ENCODE assay signal across 8 cellular contexts in the genomic region with DNA sequence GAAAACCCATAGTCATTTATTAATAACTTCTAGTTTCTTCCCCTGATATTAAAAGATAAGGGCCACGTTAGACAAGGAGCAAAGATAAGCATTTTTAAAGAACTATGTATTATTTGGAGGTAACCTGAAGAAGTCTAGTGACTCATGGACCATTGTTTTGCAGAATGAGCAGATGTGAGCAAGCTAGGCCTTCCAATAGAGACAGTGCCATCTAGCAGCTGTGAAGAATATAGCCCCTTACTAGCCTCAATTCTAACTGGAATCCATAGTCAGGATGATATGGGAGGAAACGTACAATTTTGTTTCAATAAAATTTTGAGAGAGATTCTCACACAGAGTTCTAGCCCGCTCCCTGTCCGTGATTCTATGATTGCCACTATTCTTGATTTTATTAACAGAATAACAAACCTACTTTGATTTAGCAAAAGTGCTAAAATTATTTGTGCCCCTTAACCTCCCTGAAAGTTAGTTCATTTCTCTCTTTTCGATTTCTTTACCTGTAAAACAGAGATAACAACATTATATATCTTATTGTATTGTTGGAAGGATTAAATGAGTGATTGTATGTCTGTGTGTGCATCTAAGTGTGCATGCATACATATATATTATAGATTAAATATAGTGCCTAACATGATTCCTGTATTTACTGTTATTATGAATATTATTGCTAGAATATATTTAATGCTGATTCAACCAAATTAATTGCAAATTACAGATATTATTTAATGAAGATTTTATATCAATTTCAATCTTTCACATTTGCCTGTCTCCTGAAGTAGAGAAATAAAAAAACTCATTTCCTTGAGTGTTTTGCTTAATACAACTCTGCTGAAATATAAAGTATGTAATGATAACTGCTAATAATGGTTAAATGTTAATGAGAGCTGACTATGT. TPM values are rescaled to one million over a fixed set of nuclear protein-coding genes. Genes with fewer than 3 reads are reported as not detected.
DNase-seq lines count a peak whose midpoint lies in the region; ATAC-seq and TF ChIP-seq lines count a peak whose summit lies in the region.

No MANE protein-coding gene starts in this region.

- in situ Hi-C loops in IMR-90 (cut with MboI; ENCODE audit: low sequenced_read_pairs), result no loop called here

- no peak overlapping the region for H4K91ac ChIP-seq in IMR-90 (ENCODE audit: insufficient read depth, low read depth, low read length)

- no peaks in the 10 kb centered on the region for H4K20me1 ChIP-seq in IMR-90 (ENCODE audit: insufficient read depth, low read length)

- CTCF ChIA-PET in IMR-90 (lab: Yijun Ruan, JAX) (interaction anchor here (0.6 to 1.6 kb wide), 7 partner anchors 9 to 144 kb away, joined by 3 to 5 read pairs (median 4); a partner anchor contains a TSS), RWPE1 (lab: Yijun Ruan, JAX) (interaction anchor here (0.6 to 1.6 kb wide), 6 partner anchors 32 to 1560 kb away, joined by 3 to 4 read pairs (median 3); a partner anchor contains a TSS)

- peak; percentile 65 for DNase-seq in EL
- peak; percentile 75 for DNase-seq in IMR-90
- DNase-seq in RWPE1 (ENCODE audit: low spot score), result peak; percentile 70
- DNase-seq in fibroblast of peridontal ligament (ENCODE audit: extremely low read depth), result peak; percentile 82
- DNase-seq in progenitor cell of endocrine pancreas (ENCODE audit: low spot score, unreplicated experiment), result no peak
- DNase-seq in central memory CD4-positive, alpha-beta T cell, result no peak
- no peak for DNase-seq in effector CD4-positive, alpha-beta T cell

- no peaks in the 10 kb centered on the region for H3K27me3 Mint-ChIP-seq in progenitor cell of endocrine pancreas

- H3K9ac ChIP-seq in IMR-90 (ENCODE audit: low read depth, low read length), result no peak overlapping the region

- H3K27me3 ChIP-seq in IMR-90 (ENCODE audit: control insufficient read depth, insufficient read depth, low read length), result no peaks in the 10 kb centered on the region

- no CpG with 5 or more reads among the region's 5 CpGs for WGBS in IMR-90 (ENCODE audit: extremely low coverage in 2 of 2, insufficient read length in 1 of 2), 2 experiments

- H3K4me3 Mint-ChIP-seq in progenitor cell of endocrine pancreas (ENCODE audit: low read depth), result no peak overlapping the region

- peaks cover 4% of the 10 kb centered on the region for H3K4me1 Mint-ChIP-seq in progenitor cell of endocrine pancreas (ENCODE audit: low read depth)

- H3K56ac ChIP-seq in IMR-90 (ENCODE audit: extremely low read depth, insufficient read depth, low read length), result no peak overlapping the region

- H2BK5ac ChIP-seq in IMR-90 (ENCODE audit: low read depth, low read length, poor library complexity, severe bottlenecking), result no peak overlapping the region

- no peak overlapping the region for H3K27ac ChIP-seq in IMR-90 (ENCODE audit: insufficient read depth, low read length)
- no peak overlapping the region for H3K27ac ChIP-seq in RWPE1

- no peaks in the 10 kb centered on the region for H3K79me1 ChIP-seq in IMR-90 (ENCODE audit: low read depth in 1 of 2, low read length in 2 of 2)

- no peak for TF ChIP-seq POLR2A in IMR-90 (IDR thresholded peaks at IDR 0.05; ENCODE audit: low read depth, low read length)

- H3K36me3 Mint-ChIP-seq in progenitor cell of endocrine pancreas (ENCODE audit: insufficient read depth), result peaks cover 11% of the 10 kb centered on the region

- no peak overlapping the region for H3K4ac ChIP-seq in IMR-90 (ENCODE audit: low read depth, low read length)

- H4K8ac ChIP-seq in IMR-90 (ENCODE audit: low read depth in 2 of 2, low read length in 2 of 2), result no peak overlapping the region

- H3K23ac ChIP-seq in IMR-90 (ENCODE audit: low read depth, low read length), result no peak overlapping the region

- H2BK20ac ChIP-seq in IMR-90 (ENCODE audit: low read depth, low read length), result no peak overlapping the region

- POLR2A ChIA-PET in IMR-90 (lab: Charles Lee; ENCODE audit: unreplicated experiment) (no interaction called here), RWPE1 (lab: Yijun Ruan, JAX; ENCODE audit: low non-redundant PET) (no interaction called here)

- intact Hi-C loops in IMR-90 (cut with micrococcal nuclease), result loop anchor here (1.0 kb wide), 1 partner anchor 144 kb away; a partner anchor contains a TSS

- TF ChIP-seq CTCF in IMR-90 (conservative IDR thresholded peaks at IDR 0.05; ENCODE audit: low read depth, low read length), result peak; percentile 67
- peak; percentile 83 for TF ChIP-seq CTCF in RWPE1 (conservative IDR thresholded peaks at IDR 0.05; ENCODE audit: low read depth)
- peak; percentile 55 for TF ChIP-seq CTCF in progenitor cell of endocrine pancreas (IDR thresholded peaks at IDR 0.05; ENCODE audit: unreplicated experiment)

- H4K5ac ChIP-seq in IMR-90 (ENCODE audit: low read depth, low read length), result no peak overlapping the region

- no peak overlapping the region for H3K27ac Mint-ChIP-seq in progenitor cell of endocrine pancreas

- H3K9me3 Mint-ChIP-seq in progenitor cell of endocrine pancreas (ENCODE audit: low read depth), result peaks cover 6% of the 10 kb centered on the region

- no peaks in the 10 kb centered on the region for H3K9me3 ChIP-seq in IMR-90 (ENCODE audit: control insufficient read depth, insufficient read depth, low read length)

- no peak overlapping the region for H3K18ac ChIP-seq in IMR-90 (ENCODE audit: low read depth, low read length)

- no peak overlapping the region for H3K4me3 ChIP-seq in IMR-90 (ENCODE audit: insufficient read depth, low read depth, low read length)

- no peak overlapping the region for H2AFZ ChIP-seq in IMR-90 (replicated peaks; ENCODE audit: low read length, poor library complexity)

- H3K14ac ChIP-seq in IMR-90 (replicated peaks; ENCODE audit: low read depth, low read length), result no peak overlapping the region

- no peak overlapping the region for H2AK5ac ChIP-seq in IMR-90 (ENCODE audit: low read depth, low read length)

- ATAC-seq in GM21423 (IDR thresholded peaks at IDR 0.05; ENCODE audit: unreplicated experiment), result peak; percentile 80
- peak; percentile 96 for ATAC-seq in IMR-90 (ENCODE audit: low read depth)

- no peak overlapping the region for H2AK9ac ChIP-seq in IMR-90 (replicated peaks; ENCODE audit: low read depth, low read length, poor library complexity)

- no peak overlapping the region for H3K4me2 ChIP-seq in IMR-90 (ENCODE audit: low read depth, low read length)

- H3K36me3 ChIP-seq in IMR-90 (ENCODE audit: control insufficient read depth, insufficient read depth, low read length), result no peaks in the 10 kb centered on the region

- peak; percentile 65 for TF ChIP-seq RAD21 in IMR-90 (IDR thresholded peaks at IDR 0.05; ENCODE audit: low read length)

- H3K4me1 ChIP-seq in IMR-90 (ENCODE audit: control insufficient read depth, insufficient read depth, low read length), result no peaks in the 10 kb centered on the region

- BruUV-seq in IMR-90 (replicated peaks; lab: Mats Ljungman, UMichigan), result no TSS peak

- H2BK120ac ChIP-seq in IMR-90 (ENCODE audit: low read depth, low read length), result no peak overlapping the region

- no peaks in the 10 kb centered on the region for H3K9me1 ChIP-seq in IMR-90 (ENCODE audit: insufficient read depth, low read length)

- dilution Hi-C loops in IMR-90 (cut with HindIII; ENCODE audit: low sequenced_read_pairs, unreplicated experiment), result no loop called here

- no peak overlapping the region for H2BK15ac ChIP-seq in IMR-90 (ENCODE audit: low read depth, low read length)

TF ChIP-seq in IMR-90, 13 proteins besides CTCF, POLR2A, EP300 and RAD21:
- TF ChIP-seq SMC3 (IDR thresholded peaks at IDR 0.05; ENCODE audit: low read depth, low read length), result peak; percentile 44
- TF ChIP-seq MAFK (IDR thresholded peaks at IDR 0.05; ENCODE audit: low read depth, low read length), result peak; percentile 51
- TF ChIP-seq RFX5 (IDR thresholded peaks at IDR 0.05; ENCODE audit: low read depth, low read length), result no peak

RNA-seq across cellular contexts. Expression of a gene that starts 22.7 kb away (rescaled TPM):
- total RNA-seq in IMR-90 (2012; rRNA removed) (not detected in 2 replicates), progenitor cell of endocrine pancreas (not detected in 2 replicates)
- polyA plus RNA-seq in IMR-90 (2012; rRNA removed), result not detected in 2 replicates
- polyA plus RNA-seq in IMR-90 (2012; cell fraction: cytosol; rRNA removed), result not detected in 2 replicates
- polyA plus RNA-seq in IMR-90 (2012; cell fraction: nucleus; rRNA removed; ENCODE audit: low replicate concordance), result not detected in 2 replicates

RNA-seq across cellular contexts. Expression of a gene that starts 48.1 kb away (rescaled TPM):
- 11.5 and 25.3 TPM in 2 replicates for total RNA-seq in IMR-90 (2012; rRNA removed)
- polyA plus RNA-seq in IMR-90 (2012; rRNA removed), result 9.8 and 12.8 TPM in 2 replicates
- polyA plus RNA-seq in IMR-90 (2012; cell fraction: cytosol; rRNA removed), result 0.36 and 1.3 TPM in 2 replicates
- polyA plus RNA-seq in IMR-90 (2012; cell fraction: nucleus; rRNA removed; ENCODE audit: low replicate concordance), result 0.49 and 6.9 TPM in 2 replicates
- total RNA-seq in progenitor cell of endocrine pancreas, result 25.1 and 25.3 TPM in 2 replicates

RNA-seq across cellular contexts. Expression of a gene that starts 53.4 kb away (rescaled TPM):
- 0.72 and 1.7 TPM in 2 replicates for total RNA-seq in IMR-90 (2012; rRNA removed)
- polyA plus RNA-seq in IMR-90 (2012; rRNA removed), result 0.50 and 0.86 TPM in 2 replicates
- polyA plus RNA-seq in IMR-90 (2012; cell fraction: cytosol; rRNA removed), result 0.13 and 0.74 TPM in 2 replicates
- 1.3 and 2.8 TPM in 2 replicates for polyA plus RNA-seq in IMR-90 (2012; cell fraction: nucleus; rRNA removed; ENCODE audit: low replicate concordance)
- 12.0 and 12.4 TPM in 2 replicates for total RNA-seq in progenitor cell of endocrine pancreas

Comparison
In these comparisons a context has a peak if more than half of its experiments do, and no peak if none do; other contexts are left out.
1. DNase-seq: peak in EL (single experiment), IMR-90 (single experiment), RWPE1 (single experiment) and fibroblast of peridontal ligament (single experiment); none in progenitor cell of endocrine pancreas (single experiment), central memory CD4-positive, alpha-beta T cell (single experiment) and effector CD4-positive, alpha-beta T cell (single experiment).
2. Peak in every context shown above with its lines, with median percentiles within 50 percentile points of each other: CTCF ChIP-seq.